23 cellular contexts compared by ENCODE assay signal in the genomic region with DNA sequence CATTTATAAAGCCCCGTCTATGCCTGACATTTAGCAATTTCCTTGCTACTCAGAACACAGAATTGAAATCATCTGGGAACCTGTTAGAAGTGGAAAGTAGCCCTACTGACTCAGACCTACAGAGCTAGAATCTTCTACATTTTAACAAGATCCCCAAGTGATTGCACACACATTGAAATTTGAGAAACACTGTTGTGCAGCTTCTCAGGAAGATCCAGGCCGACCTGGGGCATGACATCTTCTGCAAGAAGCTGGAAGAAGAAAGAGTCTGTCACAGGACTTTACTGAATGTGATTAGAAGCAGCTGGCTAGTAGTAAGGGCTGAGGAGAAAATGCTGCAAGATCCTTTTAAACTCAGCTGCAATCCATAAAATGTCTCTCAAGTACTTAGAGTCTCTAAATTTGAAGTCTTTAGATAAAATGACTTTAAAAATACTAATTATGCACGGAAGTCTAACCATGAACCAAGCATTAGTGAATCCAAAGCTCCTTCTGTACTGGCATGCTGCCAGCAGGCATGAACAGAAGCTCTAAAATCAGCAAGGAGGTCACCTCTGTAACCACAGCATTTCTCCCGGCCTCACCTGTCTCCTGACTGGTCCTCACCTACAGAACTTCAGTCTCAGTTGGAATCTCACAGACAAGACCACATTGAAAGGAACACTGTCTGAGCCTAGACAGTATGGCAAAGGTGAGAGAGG.
DNase-seq lines count a peak whose midpoint lies in the region; ATAC-seq and TF ChIP-seq lines count a peak whose summit lies in the region.
"Had no signal": no experiment of that assay in that cellular context is flagged by ENCODE, and none has a peak within 500 bp of the region (broad histone marks: within the 10 kb centered on the region; RNA-seq: fewer than 3 reads in every experiment).

No MANE protein-coding gene starts in this region.

- H3K4me3 Mint-ChIP-seq in CD4-positive, alpha-beta T cell: no peak overlapping the region
- H3K4me3 Mint-ChIP-seq: activated naive CD8-positive, alpha-beta T cell treated with anti-CD3 and anti-CD28 coated beads, Interleukin-2, amount 50 U/mL, for 24 hours; IgD-negative memory B cell; mesothelial cell of epicardium; stimulated activated effector memory CD8-positive, alpha-beta T cell treated with anti-CD3 and anti-CD28 coated beads, Interleukin-12 subunit alpha, Interleukin-12 subunit beta, amount 100 ng/mL, for 72 hours; type B pancreatic cell had no signal

- no peak overlapping the region for H3K27ac ChIP-seq in smooth muscle cell (ENCODE audit: low read depth)
- no peak overlapping the region for H3K27ac ChIP-seq in CD4-positive, alpha-beta T cell (ENCODE audit: low read depth, low read length)
- H3K27ac ChIP-seq: SJCRH30 had no signal

- H3F3A ChIP-seq in smooth muscle cell (ENCODE audit: low read depth): no peaks in the 10 kb centered on the region

- peaks cover 3% of the 10 kb centered on the region for H3K9me3 Mint-ChIP-seq in CD4-positive, alpha-beta T cell
- H3K9me3 Mint-ChIP-seq: activated naive CD8-positive, alpha-beta T cell treated with anti-CD3 and anti-CD28 coated beads, Interleukin-2, amount 50 U/mL, for 24 hours; stimulated activated effector memory CD8-positive, alpha-beta T cell treated with anti-CD3 and anti-CD28 coated beads, Interleukin-12 subunit alpha, Interleukin-12 subunit beta, amount 100 ng/mL, for 72 hours; type B pancreatic cell had no signal

- H3K27me3 ChIP-seq in smooth muscle cell (ENCODE audit: low read depth): no peaks in the 10 kb centered on the region
- H3K27me3 ChIP-seq in CD4-positive, alpha-beta T cell (ENCODE audit: control insufficient read depth, insufficient read depth, low read length): no peaks in the 10 kb centered on the region
- H3K27me3 ChIP-seq: SJCRH30 had no signal

- no peak overlapping the region for H3K9ac ChIP-seq in smooth muscle cell (ENCODE audit: low read depth)

- no peak overlapping the region for H3K4me2 ChIP-seq in smooth muscle cell

- H3K79me2 ChIP-seq in smooth muscle cell (ENCODE audit: low read depth): no peaks in the 10 kb centered on the region

- peaks cover 86% of the 10 kb centered on the region for H3K36me3 Mint-ChIP-seq in CD4-positive, alpha-beta T cell (ENCODE audit: low read depth)

- no peak overlapping the region for H2AFZ ChIP-seq in smooth muscle cell (ENCODE audit: low read depth)

- H3K4me1 Mint-ChIP-seq in CD4-positive, alpha-beta T cell (ENCODE audit: low read depth): no peaks in the 10 kb centered on the region
- H3K4me1 Mint-ChIP-seq: activated naive CD8-positive, alpha-beta T cell treated with anti-CD3 and anti-CD28 coated beads, Interleukin-2, amount 50 U/mL, for 24 hours had no signal

- 60% methylated on average over 4 of the region's 4 CpGs for WGBS in smooth muscle cell (ENCODE audit: low lambda C conversion rate)

- no peaks in the 10 kb centered on the region for H3K36me3 ChIP-seq in smooth muscle cell (ENCODE audit: low read depth)
- H3K36me3 ChIP-seq: SJCRH30 had no signal

- no peak for TF ChIP-seq CTCF in smooth muscle cell (IDR thresholded peaks at IDR 0.05; ENCODE audit: borderline replicate concordance, insufficient read depth, poor library complexity, severe bottlenecking)
- TF ChIP-seq CTCF in CD4-positive, alpha-beta T cell (IDR thresholded peaks at IDR 0.05): no peak

- no peaks in the 10 kb centered on the region for H3K4me1 ChIP-seq in smooth muscle cell (ENCODE audit: low read depth)
- H3K4me1 ChIP-seq: SJCRH30 had no signal

- H3K9me3 ChIP-seq in smooth muscle cell (replicated peaks; ENCODE audit: low read depth): no peaks in the 10 kb centered on the region
- no peaks in the 10 kb centered on the region for H3K9me3 ChIP-seq in CD4-positive, alpha-beta T cell (ENCODE audit: control insufficient read depth, low read length)
- H3K9me3 ChIP-seq: SJCRH30 had no signal

- POLR2A ChIA-PET in CD4-positive, alpha-beta T cell (lab: Charles Lee): no interaction called here

- CTCF ChIA-PET in CD4-positive, alpha-beta T cell (lab: Charles Lee): no interaction called here

- H3K27ac Mint-ChIP-seq in CD4-positive, alpha-beta T cell: no peak overlapping the region
- H3K27ac Mint-ChIP-seq: activated naive CD8-positive, alpha-beta T cell treated with anti-CD3 and anti-CD28 coated beads, Interleukin-2, amount 50 U/mL, for 24 hours; IgD-negative memory B cell; mesothelial cell of epicardium; stimulated activated effector memory CD8-positive, alpha-beta T cell treated with anti-CD3 and anti-CD28 coated beads, Interleukin-12 subunit alpha, Interleukin-12 subunit beta, amount 100 ng/mL, for 72 hours; type B pancreatic cell had no signal

- no peak for ATAC-seq in CD4-positive, alpha-beta T cell (ENCODE audit: poor library complexity)
- ATAC-seq: activated naive CD8-positive, alpha-beta T cell treated with anti-CD3 and anti-CD28 coated beads, Interleukin-2, amount 50 U/mL, for 24 hours; stimulated activated effector memory CD8-positive, alpha-beta T cell treated with anti-CD3 and anti-CD28 coated beads, Interleukin-12 subunit alpha, Interleukin-12 subunit beta, amount 100 ng/mL, for 72 hours had no signal

- H3K4me3 ChIP-seq in skeletal muscle cell (ENCODE audit: low read depth, low read length) (no peak overlapping the region), smooth muscle cell (no peak overlapping the region)
- H3K4me3 ChIP-seq: SJCRH30 had no signal

- DNase-seq in NCI-H1417 (lab: John Stamatoyannopoulos, UW) (peak in 2 of 3 experiments; percentile 5 to 48), NCI-H1417 treated with DMSO at 0.1 percent for 48 hours (lab: John Stamatoyannopoulos, UW) (no peak), NCI-H2227 treated with DMSO at 0.1 percent for 48 hours (lab: John Stamatoyannopoulos, UW) (peak; percentile 32), fibroblast of peridontal ligament (ENCODE audit: extremely low read depth) (peak; percentile 93), skeletal muscle cell (ENCODE audit: low read depth) (peak; percentile 77), smooth muscle cell (lab: John Stamatoyannopoulos, UW; ENCODE audit: unreplicated experiment) (no peak), SW480 (ENCODE audit: low spot score) (no peak)
- DNase-seq in CD4-positive, alpha-beta T cell: no peak
- DNase-seq: 8988T; activated CD4-positive, alpha-beta T cell treated with anti-CD3 and anti-CD28 coated beads, Interleukin-2, amount 50 U/mL, for 4 hours; activated naive CD8-positive, alpha-beta T cell treated with anti-CD3 and anti-CD28 coated beads, Interleukin-2, amount 50 U/mL, for 24 hours; activated T-cell treated with anti-CD3 and anti-CD28 coated beads, Interleukin-2, amount 50 U/mL, for 48 hours; central memory CD4-positive, alpha-beta T cell; GDM1; MV-4-11; NCI-H446 treated with DMSO at 0.1 percent for 48 hours; occipital lobe; small intestine had no signal

- intact Hi-C loops in CD4-positive, alpha-beta T cell (cut with DNase I, micrococcal nuclease): no loop called here

- H4K20me1 ChIP-seq in smooth muscle cell (ENCODE audit: low read depth): no peaks in the 10 kb centered on the region

- no peaks in the 10 kb centered on the region for H3K27me3 Mint-ChIP-seq in CD4-positive, alpha-beta T cell
- H3K27me3 Mint-ChIP-seq: activated naive CD8-positive, alpha-beta T cell treated with anti-CD3 and anti-CD28 coated beads, Interleukin-2, amount 50 U/mL, for 24 hours; IgD-negative memory B cell; type B pancreatic cell had no signal

Comparison
In these comparisons a context has a peak if more than half of its experiments do, and no peak if none do; other contexts are left out.
1. DNase-seq: peak in NCI-H1417 (2 of 3), NCI-H2227 treated with DMSO at 0.1 percent for 48 hours (single experiment), fibroblast of peridontal ligament (single experiment) and skeletal muscle cell (single experiment); none in NCI-H1417 treated with DMSO at 0.1 percent for 48 hours (single experiment), smooth muscle cell (single experiment), SW480 (single experiment) and CD4-positive, alpha-beta T cell (0 of 10).